23 cellular contexts compared by ENCODE assay signal in genomic region chr10:71900441-71901180, GRCh38. TPM values are rescaled to one million over a fixed set of nuclear protein-coding genes. Genes with fewer than 3 reads are reported as not detected.
A peak's percentile ranks its signal among the peaks of the same experiment; 100 is the strongest.
DNase-seq lines count a peak whose midpoint lies in the region; ATAC-seq, FAIRE-seq and TF ChIP-seq lines count a peak whose summit lies in the region.
"Had no signal": no experiment of that assay in that cellular context is flagged by ENCODE, and none has a peak within 500 bp of the region (broad histone marks: within the 10 kb centered on the region; RNA-seq: fewer than 3 reads in every experiment).

No MANE protein-coding gene starts in this region.

- H2AFZ ChIP-seq in H9 (ENCODE audit: low read length), result no peak overlapping the region
- H2AFZ ChIP-seq in HepG2 (ENCODE audit: low read length), result no peak overlapping the region
- H2AFZ ChIP-seq: GM23248 had no signal

- H3K4me1 ChIP-seq in H9 (ENCODE audit: insufficient read depth, low read length) (no peaks in the 10 kb centered on the region), HepG2 (ENCODE audit: insufficient read depth, low read length) (peaks cover 17% of the 10 kb centered on the region; the same call in 1 of the 2 replicates), sigmoid colon (no peaks in the 10 kb centered on the region)
- H3K4me1 ChIP-seq: Caco-2 had no signal

- H3T11ph ChIP-seq in H9 (ENCODE audit: low read length), result no peak overlapping the region

- no peak overlapping the region for H4K8ac ChIP-seq in H9 (replicated peaks; ENCODE audit: insufficient read length, low read depth, low read length)

- no peak overlapping the region for H2BK12ac ChIP-seq in H9 (ENCODE audit: insufficient read length, low read depth, low read length)

- H3K79me2 ChIP-seq in H9 (ENCODE audit: insufficient read depth, low read length) (no peaks in the 10 kb centered on the region), HepG2 (ENCODE audit: insufficient read depth, low read length) (no peaks in the 10 kb centered on the region)

- BruUV-seq in HepG2 (replicated peaks; lab: Mats Ljungman, UMichigan), result no TSS peak

- H3K23me2 ChIP-seq in H9 (ENCODE audit: insufficient read length, low read depth, low read length, poor library complexity, severe bottlenecking), result no peaks in the 10 kb centered on the region

- CTCF ChIA-PET in HepG2 (lab: Yijun Ruan, JAX; ENCODE audit: low intra/inter-chr PET ratio, low total read pairs), result no interaction called here

- H3K27ac ChIP-seq in H9 (ENCODE audit: insufficient read length, low read depth, low read length) (no peak overlapping the region), HepG2 (ENCODE audit: extremely low read length, insufficient read depth, low read length) (no peak overlapping the region), sigmoid colon (no peak overlapping the region)
- H3K27ac ChIP-seq: 22Rv1, BLaER1, C4-2B, GM23248 had no signal

- H3K36me3 ChIP-seq in HepG2 (replicated peaks in 1 of 2; ENCODE audit: control insufficient read depth in 1 of 2, insufficient read depth in 2 of 2, low read length in 2 of 2) (no peaks in the 10 kb centered on the region), sigmoid colon (no peaks in the 10 kb centered on the region)
- H3K36me3 ChIP-seq: BLaER1 had no signal

- H2BK120ac ChIP-seq in H9 (ENCODE audit: low read depth, low read length, poor library complexity, severe bottlenecking), result no peak overlapping the region

- H3K9ac ChIP-seq in H9 (ENCODE audit: extremely low read depth, insufficient read length, low read length) (no peak overlapping the region), HepG2 (ENCODE audit: insufficient read depth, low read depth, low read length) (no peak overlapping the region)
- H3K9ac ChIP-seq: BLaER1, GM23248 had no signal

- in situ Hi-C loops in HepG2 (cut with HindIII; ENCODE audit: extremely low pct_ligation_motif_present, low pct_unique_long_range_greater_than_20kb), result no loop called here

- no peak overlapping the region for H4K5ac ChIP-seq in H9 (ENCODE audit: insufficient read length, low read depth, low read length)

- H4K91ac ChIP-seq in H9 (ENCODE audit: insufficient read length, low read depth, low read length), result no peak overlapping the region

- H4K20me1 ChIP-seq in H9 (ENCODE audit: control insufficient read depth, insufficient read depth, insufficient read length) (no peaks in the 10 kb centered on the region), HepG2 (ENCODE audit: insufficient read depth, low read length) (no peaks in the 10 kb centered on the region)
- H4K20me1 ChIP-seq: BLaER1 had no signal

- H2AK5ac ChIP-seq in H9 (ENCODE audit: insufficient read length, low read length), result no peak overlapping the region

- no peak for FAIRE-seq in HepG2 (lab: Jason Lieb, UNC)
- FAIRE-seq: A204.1, GM12878, GM19239, H1 had no signal

- POLR2A ChIA-PET in HepG2 (lab: Yijun Ruan, JAX), result interaction anchor here (1.1 kb wide), 1 partner anchor 144 kb away, joined by 4 read pairs; no protein-coding TSS in a partner anchor

- TF ChIP-seq POLR2A in HepG2 (IDR thresholded peaks at IDR 0.05; ENCODE audit: insufficient read depth in 1 of 2, low read depth in 2 of 2, low read length in 2 of 2) (no peak), sigmoid colon (IDR thresholded peaks at IDR 0.05) (no peak)

- no peak overlapping the region for H2BK5ac ChIP-seq in H9 (ENCODE audit: insufficient read length, low read length)

- H3K4ac ChIP-seq in H9 (ENCODE audit: low read depth, low read length), result no peak overlapping the region

- H3K56ac ChIP-seq in H9 (ENCODE audit: insufficient read length, low read depth, low read length), result no peak overlapping the region

- no peak for DNase-seq in H9
- DNase-seq in HepG2 (ENCODE audit: low spot score), result no peak
- DNase-seq in sigmoid colon, result no peak
- DNase-seq in DMS 273 (lab: John Stamatoyannopoulos, UW; ENCODE audit: unreplicated experiment), result no peak
- no peak for DNase-seq in activated T-helper 2 cell treated with anti-CD3 and anti-CD28 coated beads, Interferon-gamma antibody, Interleukin-2, Interleukin-4, amounts not matched to agents 10 μg/mL and 5 μg/mL and 100 μg/mL, durations not matched to agents 14 hours and 24 hours and 36 hours (ENCODE audit: low spot score)
- DNase-seq: Caco-2; CD4-positive, CD25-positive, alpha-beta regulatory T cell; CD8-positive, alpha-beta T cell; DMS 273 treated with DMSO at 0.1 percent for 48 hours; EL; GDM1; GM23248; H7 had no signal

- no peaks in the 10 kb centered on the region for H3K27me3 ChIP-seq in H9 (ENCODE audit: insufficient read depth, low read length)
- H3K27me3 ChIP-seq in HepG2 (ENCODE audit: control insufficient read depth in 1 of 2, insufficient read depth in 2 of 2, low read length in 2 of 2), result peaks cover under 1 to 10% of the 10 kb centered on the region in 2 experiments; a peak in 3 of 5 replicates
- no peaks in the 10 kb centered on the region for H3K27me3 ChIP-seq in sigmoid colon
- H3K27me3 ChIP-seq: BLaER1 had no signal

- no peaks in the 10 kb centered on the region for H3K36me3 Mint-ChIP-seq in H9 (ENCODE audit: insufficient read depth in 1 of 3, low read depth in 3 of 3)
- no peaks in the 10 kb centered on the region for H3K36me3 Mint-ChIP-seq in activated T-helper 2 cell treated with anti-CD3 and anti-CD28 coated beads, Interferon-gamma antibody, Interleukin-2, Interleukin-4, amounts not matched to agents 10 μg/mL and 5 μg/mL and 100 μg/mL, durations not matched to agents 14 hours and 24 hours and 36 hours (ENCODE audit: low read depth)
- H3K36me3 Mint-ChIP-seq: CD4-positive, CD25-positive, alpha-beta regulatory T cell; CD8-positive, alpha-beta T cell had no signal

- H3K4me2 ChIP-seq in H9 (ENCODE audit: insufficient read depth, insufficient read length, low read length) (no peak overlapping the region), HepG2 (ENCODE audit: low read depth, low read length) (no peak overlapping the region)

- no peaks in the 10 kb centered on the region for H3K9me3 Mint-ChIP-seq in H9
- H3K9me3 Mint-ChIP-seq in activated T-helper 2 cell treated with anti-CD3 and anti-CD28 coated beads, Interferon-gamma antibody, Interleukin-2, Interleukin-4, amounts not matched to agents 10 μg/mL and 5 μg/mL and 100 μg/mL, durations not matched to agents 14 hours and 24 hours and 36 hours, result no peaks in the 10 kb centered on the region
- H3K9me3 Mint-ChIP-seq: CD8-positive, alpha-beta T cell had no signal

- WGBS in H9 (ENCODE audit: extremely low coverage, insufficient read length, low lambda C conversion rate), result no CpG with 5 or more reads among the region's 14 CpGs
- 64% methylated on average over 11 of the region's 14 CpGs for WGBS in HepG2 (ENCODE audit: low lambda C conversion rate)
- 94 to 95% methylated on average over 14 of the region's 14 CpGs for WGBS in sigmoid colon, 2 donors

- H2BK20ac ChIP-seq in H9 (ENCODE audit: low read depth, low read length, poor library complexity, severe bottlenecking), result no peak overlapping the region

- H3K9me3 ChIP-seq in H9 (ENCODE audit: control insufficient read depth, low read depth, low read length) (no peaks in the 10 kb centered on the region), HepG2 (ENCODE audit: low read length) (no peaks in the 10 kb centered on the region), sigmoid colon (no peaks in the 10 kb centered on the region)
- H3K9me3 ChIP-seq: BLaER1, Caco-2 had no signal

- no peak overlapping the region for H3K27ac Mint-ChIP-seq in H9
- no peak overlapping the region for H3K27ac Mint-ChIP-seq in activated T-helper 2 cell treated with anti-CD3 and anti-CD28 coated beads, Interferon-gamma antibody, Interleukin-2, Interleukin-4, amounts not matched to agents 10 μg/mL and 5 μg/mL and 100 μg/mL, durations not matched to agents 14 hours and 24 hours and 36 hours
- H3K27ac Mint-ChIP-seq: B cell; CD4-positive, CD25-positive, alpha-beta regulatory T cell; CD8-positive, alpha-beta T cell had no signal

- H3K14ac ChIP-seq in H9 (ENCODE audit: insufficient read depth, low read length), result peak overlapping the region; percentile 51; the same call in 1 of the 2 replicates

- TF ChIP-seq CTCF in H9 (conservative IDR thresholded peaks at IDR 0.05) (no peak), HepG2 (CRISPR knock-in tag; IDR thresholded peaks at IDR 0.05) (no peak), sigmoid colon (IDR thresholded peaks at IDR 0.05) (no peak)

- H3K18ac ChIP-seq in H9 (ENCODE audit: insufficient read length, low read depth, low read length), result no peak overlapping the region

- no peaks in the 10 kb centered on the region for H3K79me1 ChIP-seq in H9 (ENCODE audit: insufficient read depth, low read depth, low read length, poor library complexity, severe bottlenecking)

- intact Hi-C loops in HepG2 (cut with micrococcal nuclease; ENCODE audit: unreplicated experiment) (no loop called here), sigmoid colon (cut with DNase I) (no loop called here)
- intact Hi-C loops in activated T-helper 2 cell treated with anti-CD3 and anti-CD28 coated beads, Interferon-gamma antibody, Interleukin-2, Interleukin-4, amounts not matched to agents 10 μg/mL and 5 μg/mL and 100 μg/mL, durations not matched to agents 14 hours and 24 hours and 36 hours (cut with micrococcal nuclease), result no loop called here

- ATAC-seq in esophagus mucosa (peak; percentile 4), HepG2 (no peak)
- ATAC-seq: CD8-positive, alpha-beta T cell; GM12878; HCT116 had no signal

- H3K23ac ChIP-seq in H9 (ENCODE audit: insufficient read length, low read depth, low read length), result no peak overlapping the region

- no peak for TF ChIP-seq RAD21 in HepG2 (CRISPR knock-in tag; IDR thresholded peaks at IDR 0.05)

- H2BK15ac ChIP-seq in H9 (ENCODE audit: low read depth, low read length), result no peak overlapping the region

- no peak overlapping the region for H3K4me3 Mint-ChIP-seq in H9
- no peak overlapping the region for H3K4me3 Mint-ChIP-seq in activated T-helper 2 cell treated with anti-CD3 and anti-CD28 coated beads, Interferon-gamma antibody, Interleukin-2, Interleukin-4, amounts not matched to agents 10 μg/mL and 5 μg/mL and 100 μg/mL, durations not matched to agents 14 hours and 24 hours and 36 hours (ENCODE audit: low read depth)
- H3K4me3 Mint-ChIP-seq: B cell; CD8-positive, alpha-beta T cell had no signal

- no peak overlapping the region for H3K4me3 ChIP-seq in HepG2 (replicated peaks in 1 of 3; ENCODE audit: insufficient read depth in 1 of 3, low read depth in 2 of 3, low read length in 3 of 3)
- H3K4me3 ChIP-seq in sigmoid colon, result no peak overlapping the region
- H3K4me3 ChIP-seq: BLaER1, GM12878, GM23248 had no signal

- TF ChIP-seq EP300 in HepG2 (IDR thresholded peaks at IDR 0.05; ENCODE audit: low read depth in 2 of 2, low read length in 2 of 2) (no peak), HepG2 (CRISPR knock-in tag; IDR thresholded peaks at IDR 0.05; ENCODE audit: borderline replicate concordance) (no peak), sigmoid colon (IDR thresholded peaks at IDR 0.05) (no peak)

- H3K27me3 Mint-ChIP-seq in H9 (ENCODE audit: low read depth), result no peaks in the 10 kb centered on the region
- peaks cover 2% of the 10 kb centered on the region for H3K27me3 Mint-ChIP-seq in activated T-helper 2 cell treated with anti-CD3 and anti-CD28 coated beads, Interferon-gamma antibody, Interleukin-2, Interleukin-4, amounts not matched to agents 10 μg/mL and 5 μg/mL and 100 μg/mL, durations not matched to agents 14 hours and 24 hours and 36 hours (ENCODE audit: low read depth)
- H3K27me3 Mint-ChIP-seq: B cell had no signal

- H3K4me1 Mint-ChIP-seq in H9, result peaks cover 0 to 2% of the 10 kb centered on the region in 2 experiments; a peak in 1 of 4 replicates
- no peaks in the 10 kb centered on the region for H3K4me1 Mint-ChIP-seq in activated T-helper 2 cell treated with anti-CD3 and anti-CD28 coated beads, Interferon-gamma antibody, Interleukin-2, Interleukin-4, amounts not matched to agents 10 μg/mL and 5 μg/mL and 100 μg/mL, durations not matched to agents 14 hours and 24 hours and 36 hours (ENCODE audit: low read depth)

RNA-seq across cellular contexts. Expression of gene PSAP, which starts 49.6 kb away (rescaled TPM):
- total RNA-seq in H9 (2021) (336 and 346 TPM in 2 replicates), esophagus mucosa (376 TPM), HepG2 (2016; rRNA removed; fragmentation: Illumina TruSeq; extraction: Trizol) (148 and 323 TPM in 2 replicates), sigmoid colon (100 to 1,000 TPM; 624 to 671 (median 644) TPM)
- 16.4 and 17.5 TPM in 2 replicates for total RNA-seq in HepG2 (2016; cell fraction: cytosol; rRNA removed; fragmentation: Illumina TruSeq; extraction: Trizol; ENCODE audit: low read depth)
- 130 and 339 TPM in 2 replicates for total RNA-seq in HepG2 (2016; cell fraction: insoluble cytoplasmic fraction; rRNA removed; fragmentation: Illumina TruSeq; extraction: Trizol)
- 41.6 and 42.4 TPM in 2 replicates for total RNA-seq in HepG2 (2016; cell fraction: membrane; rRNA removed; fragmentation: Illumina TruSeq; extraction: Trizol)
- 278 and 332 TPM in 2 replicates for total RNA-seq in HepG2 (2016; cell fraction: nucleus; rRNA removed; fragmentation: Illumina TruSeq; extraction: Trizol)
- polyA plus RNA-seq in HepG2 (2011; rRNA removed) (643 and 779 TPM in 2 replicates), sigmoid colon (100 to 1,000 TPM; 200 to 960 (median 503) TPM)
- polyA plus RNA-seq in HepG2 (2011; cell fraction: cytosol; rRNA removed), result 776 and 886 TPM in 2 replicates
- polyA plus RNA-seq in HepG2 (2011; cell fraction: nucleus; rRNA removed), result 356 and 433 TPM in 2 replicates
- polyA plus RNA-seq in HepG2 (2012), result 412 and 503 TPM in 2 replicates
- 14.6 and 15.4 TPM in 2 replicates for polyA plus RNA-seq in HepG2 (2016; cell fraction: cytosol; fragmentation: Illumina TruSeq; extraction: Trizol; ENCODE audit: low read depth)
- polyA plus RNA-seq in HepG2 (2016; cell fraction: insoluble cytoplasmic fraction; fragmentation: Illumina TruSeq; extraction: Trizol; ENCODE audit: low read depth), result 111 and 126 TPM in 2 replicates
- polyA plus RNA-seq in HepG2 (2016; cell fraction: membrane; fragmentation: Illumina TruSeq; extraction: Trizol; ENCODE audit: low read depth), result 26.4 and 27.8 TPM in 2 replicates
- 383 and 387 TPM in 2 replicates for polyA plus RNA-seq in HepG2 (2016; cell fraction: nucleus; fragmentation: Illumina TruSeq; extraction: Trizol; ENCODE audit: insufficient read depth, low read depth)
- polyA minus RNA-seq in HepG2 (2011; rRNA and poly(A)+ RNA removed; ENCODE audit: low replicate concordance), result 387 and 527 TPM in 2 replicates
- polyA minus RNA-seq in HepG2 (2011; cell fraction: cytosol; rRNA and poly(A)+ RNA removed), result 256 and 356 TPM in 2 replicates
- polyA minus RNA-seq in HepG2 (2011; cell fraction: nucleus; rRNA and poly(A)+ RNA removed), result 143 and 184 TPM in 2 replicates
- 108 and 110 TPM in 2 replicates for total RNA-seq in activated T-helper 2 cell treated with anti-CD3 and anti-CD28 coated beads, Interferon-gamma antibody, Interleukin-2, Interleukin-4, amounts not matched to agents 10 μg/mL and 5 μg/mL and 100 μg/mL, durations not matched to agents 14 hours and 24 hours and 36 hours
